Comparison of ENCODE assay signal across 21 cellular contexts in genomic region chr16:19940195-19940594, GRCh38. TPM values are rescaled to one million over a fixed set of nuclear protein-coding genes. Genes with fewer than 3 reads are reported as not detected.
DNase-seq lines count a peak whose midpoint lies in the region; ATAC-seq, FAIRE-seq and TF ChIP-seq lines count a peak whose summit lies in the region.
"Had no signal": no experiment of that assay in that cellular context is flagged by ENCODE, and none has a peak within 500 bp of the region (broad histone marks: within the 10 kb centered on the region; RNA-seq: fewer than 3 reads in every experiment).

No MANE protein-coding gene starts in this region.

- H3K4me1 ChIP-seq in BLaER1 (peaks cover 14% of the 10 kb centered on the region), GM23248 (ENCODE audit: insufficient read depth) (no peaks in the 10 kb centered on the region), K562 (replicated peaks in 1 of 2; ENCODE audit: control insufficient read depth in 2 of 2, insufficient read depth in 2 of 2, low read length in 2 of 2) (no peaks in the 10 kb centered on the region)
- H3K4me1 ChIP-seq: Caco-2, HAP-1 had no signal

- DNase-seq in GM23248 (peak; percentile 16), K562 (ENCODE audit: extremely low read depth in 1 of 4, low spot score in 3 of 4) (no peak), iPS-NIHi7 (ENCODE audit: extremely low spot score) (peak; percentile 6), NCI-H748 treated with DMSO at 0.1 percent for 48 hours (lab: John Stamatoyannopoulos, UW) (no peak), HK-2 (ENCODE audit: unreplicated experiment) (no peak), ecto neural progenitor cell (ENCODE audit: low spot score) (no peak), NCI-H146 treated with DMSO at 0.1 percent for 48 hours (lab: John Stamatoyannopoulos, UW; ENCODE audit: unreplicated experiment) (no peak)
- DNase-seq: ACHN; AML-193; C1 segment of cervical spinal cord; Caco-2; CD4-positive, alpha-beta T cell; GDM1; IMR-90; Karpas-422; KBM-7 had no signal

- TF ChIP-seq RAD21 in K562 (CRISPR knock-in tag; conservative IDR thresholded peaks at IDR 0.05 in 1 of 2, IDR thresholded peaks at IDR 0.05 in 1 of 2) = no peak

- H3K4me3 ChIP-seq in BLaER1 (no peak overlapping the region), GM23248 (no peak overlapping the region), K562 (no peak overlapping the region)
- H3K4me3 ChIP-seq: HAP-1 had no signal

- H3K9me3 ChIP-seq in BLaER1 (no peaks in the 10 kb centered on the region), GM23248 (ENCODE audit: low read depth) (no peaks in the 10 kb centered on the region), K562 (replicated peaks; ENCODE audit: control insufficient read depth, insufficient read depth, low read depth, low read length) (no peaks in the 10 kb centered on the region)
- H3K9me3 ChIP-seq: Caco-2, HAP-1 had no signal

- no peak for TF ChIP-seq EP300 in K562 (IDR thresholded peaks at IDR 0.05; ENCODE audit: low read length)

- no peak overlapping the region for H3K9ac ChIP-seq in BLaER1
- no peak overlapping the region for H3K9ac ChIP-seq in GM23248
- H3K9ac ChIP-seq in K562 (ENCODE audit: insufficient read depth in 1 of 2, low read depth in 2 of 2, low read length in 2 of 2) = no peak overlapping the region

- H2AFZ ChIP-seq in GM23248 (no peak overlapping the region), K562 (ENCODE audit: low read depth, low read length) (no peak overlapping the region)

- H3K27me3 ChIP-seq in BLaER1 (no peaks in the 10 kb centered on the region), GM23248 (replicated peaks; ENCODE audit: insufficient read depth) (no peaks in the 10 kb centered on the region), K562 (ENCODE audit: control insufficient read depth in 2 of 2, insufficient read depth in 2 of 2, low read length in 2 of 2) (no peaks in the 10 kb centered on the region)

- H4K20me1 ChIP-seq in BLaER1 = no peaks in the 10 kb centered on the region
- H4K20me1 ChIP-seq in GM23248 (ENCODE audit: insufficient read depth) = no peaks in the 10 kb centered on the region
- H4K20me1 ChIP-seq in K562 (replicated peaks; ENCODE audit: control insufficient read depth, insufficient read depth, low read length) = no peaks in the 10 kb centered on the region; the same call in 1 of the 2 replicates

- in situ Hi-C loops in GM23248 (cut with MboI) (no loop called here), K562 (cut with MboI) (no loop called here)

- intact Hi-C loops in K562 (cut with micrococcal nuclease) = no loop called here

- H3K4me2 ChIP-seq in BLaER1 (peak overlapping the region; percentile 36; the same call in 1 of the 2 replicates), GM23248 (ENCODE audit: unreplicated experiment) (no peak overlapping the region), K562 (ENCODE audit: insufficient read depth, low read length) (no peak overlapping the region)

- no peak for FAIRE-seq in K562 (lab: Jason Lieb, UNC)
- FAIRE-seq: A204.1, D721Med had no signal

- TF ChIP-seq CTCF in K562 (IDR thresholded peaks at IDR 0.05 in 2 of 3, conservative IDR thresholded peaks at IDR 0.05 in 1 of 3; ENCODE audit: insufficient read depth in 2 of 3, low read depth in 1 of 3, low read length in 3 of 3) = no peak

- H3F3A ChIP-seq in GM23248 (ENCODE audit: insufficient read depth) = no peaks in the 10 kb centered on the region

- no peaks in the 10 kb centered on the region for H3K9me2 ChIP-seq in GM23248 (ENCODE audit: insufficient read depth)

- CTCF ChIA-PET in K562 (lab: Yijun Ruan, JAX; ENCODE audit: low intra/inter-chr PET ratio) = no interaction called here

- H3K9me1 ChIP-seq in K562 (ENCODE audit: control insufficient read depth, insufficient read depth, low read length) = no peaks in the 10 kb centered on the region

- no peak for ATAC-seq in K562

- H3K27ac ChIP-seq in BLaER1 = no peak overlapping the region
- no peak overlapping the region for H3K27ac ChIP-seq in GM23248
- no peak overlapping the region for H3K27ac ChIP-seq in K562 (ENCODE audit: extremely low read depth, low read depth, low read length)
- H3K27ac ChIP-seq: HL-60 had no signal

- POLR2A ChIA-PET in K562 (lab: Yijun Ruan, JAX) = no interaction called here

- BruUV-seq in K562 (replicated peaks; lab: Mats Ljungman, UMichigan) = no TSS peak

- H3K36me3 ChIP-seq in BLaER1 = no peaks in the 10 kb centered on the region
- no peaks in the 10 kb centered on the region for H3K36me3 ChIP-seq in GM23248 (ENCODE audit: low read depth)
- no peaks in the 10 kb centered on the region for H3K36me3 ChIP-seq in K562 (ENCODE audit: control insufficient read depth, insufficient read depth, low read length)
- H3K36me3 ChIP-seq: HAP-1 had no signal

- WGBS in GM23248 (ENCODE audit: low coverage in 1 of 2, low lambda C conversion rate in 2 of 2, missing lambda C conversion rate in 2 of 2), 2 experiments = 22 to 28% methylated on average over 6 of the region's 6 CpGs
- 0% methylated on average over 4 of the region's 6 CpGs for WGBS in K562 (ENCODE audit: insufficient coverage, low coverage, missing lambda C conversion rate)

- H3K79me2 ChIP-seq in GM23248 (ENCODE audit: insufficient read depth) (no peaks in the 10 kb centered on the region), K562 (ENCODE audit: control insufficient read depth, insufficient read depth, low read length) (no peaks in the 10 kb centered on the region)

- no peak for TF ChIP-seq POLR2A in K562 (conservative IDR thresholded peaks at IDR 0.05)

RNA-seq across cellular contexts. Expression of gene GPRC5B, which starts 55.5 kb away (rescaled TPM):
- 0.63 TPM in 1 of 2 replicates, not detected in the other for total RNA-seq in GM23248 (2014; rRNA removed; shearing (Covaris generic))
- polyA plus RNA-seq in GM23248 (2016; fragmentation: Nextera tagmentation; extraction: Ambion mirVana) (0.13 and 0.33 TPM in 2 replicates), K562 (2011; rRNA removed) (3.9 and 5.5 TPM in 2 replicates), K562 (2014; fragmentation: Illumina TruSeq; extraction: Trizol) (2.6 and 3.3 TPM in 2 replicates), K562 (2014; fragmentation: Nextera tagmentation; extraction: Ambion mirVana) (1 to 10 TPM; 1.1 to 1.3 TPM), K562 (2014; rRNA removed) (2.1 and 3.3 TPM in 2 replicates)
- total RNA-seq in K562 (2011; cell fraction: chromatin; rRNA removed; ENCODE audit: low replicate concordance) = 4.4 and 10.7 TPM in 2 replicates
- 5.5 and 7.8 TPM in 2 replicates for total RNA-seq in K562 (2011; cell fraction: nucleolus; rRNA removed)
- total RNA-seq in K562 (2011; cell fraction: nucleoplasm; rRNA removed) = 7.6 and 12.2 TPM in 2 replicates
- total RNA-seq in K562 (2014; rRNA removed) (0.68 and 0.94 TPM in 2 replicates), K562 (2014; rRNA removed; fragmentation: Illumina TruSeq; extraction: Trizol) (1.1 and 1.2 TPM in 2 replicates), K562 (2015; rRNA removed; fragmentation: Illumina TruSeq; extraction: Trizol) (0.57 and 0.65 TPM in 2 replicates), K562 (2021) (2.3 and 3.3 TPM in 2 replicates)
- 3.9 and 11.0 TPM in 2 replicates for polyA plus RNA-seq in K562 (2011; cell fraction: cytosol; rRNA removed)
- 5.5 and 6.6 TPM in 2 replicates for polyA plus RNA-seq in K562 (2011; cell fraction: nucleus; rRNA removed)
- 2.0 and 2.3 TPM in 2 replicates for polyA plus RNA-seq in K562 (2012)
- 1.8 and 3.3 TPM in 2 replicates for polyA minus RNA-seq in K562 (2011; rRNA and poly(A)+ RNA removed)
- polyA minus RNA-seq in K562 (2011; cell fraction: cytosol; rRNA and poly(A)+ RNA removed) = 2.4 and 3.4 TPM in 2 replicates
- 2.3 and 2.7 TPM in 2 replicates for polyA minus RNA-seq in K562 (2011; cell fraction: nucleus; rRNA and poly(A)+ RNA removed)

Comparison
In these comparisons a context has a peak if more than half of its experiments do, and no peak if none do; other contexts are left out.
1. DNase-seq: peak in GM23248 (single experiment) and iPS-NIHi7 (single experiment); none in K562 (0 of 4), NCI-H748 treated with DMSO at 0.1 percent for 48 hours (single experiment), HK-2 (single experiment), ecto neural progenitor cell (single experiment) and NCI-H146 treated with DMSO at 0.1 percent for 48 hours (single experiment).